In the genomic region with DNA sequence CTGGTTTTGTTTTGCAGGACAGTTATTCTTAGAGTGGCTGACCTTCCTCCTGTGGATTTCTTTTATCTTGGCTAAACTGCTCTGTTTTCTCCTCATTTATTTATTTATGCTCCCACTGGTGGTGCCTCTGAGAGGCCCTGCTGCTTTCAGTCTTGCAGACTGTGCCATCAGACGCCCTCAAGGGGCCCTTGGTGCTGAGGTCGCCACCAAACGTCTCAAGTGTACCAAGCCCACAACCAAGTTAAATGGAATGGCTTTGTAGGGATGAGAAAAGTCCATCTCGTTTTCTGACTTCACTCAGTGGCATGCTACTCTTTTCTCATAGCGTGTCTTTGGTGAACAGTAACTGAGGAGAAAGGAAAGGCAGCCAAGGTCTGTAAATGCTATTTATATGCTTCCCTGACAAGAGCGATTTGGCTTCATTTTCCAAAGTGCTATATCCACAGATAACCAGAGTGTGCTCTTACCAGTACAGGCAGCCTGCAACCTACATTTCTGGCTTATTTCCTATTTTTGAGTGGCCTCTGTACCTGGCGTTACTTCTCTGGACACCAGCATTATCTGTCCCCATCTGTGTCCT, we compare ENCODE assay signal across 24 cellular contexts.
DNase-seq lines count a peak whose midpoint lies in the region; ATAC-seq and TF ChIP-seq lines count a peak whose summit lies in the region.
"Had no signal": no experiment of that assay in that cellular context is flagged by ENCODE, and none has a peak within 500 bp of the region (broad histone marks: within the 10 kb centered on the region; RNA-seq: fewer than 3 reads in every experiment).

No MANE protein-coding gene starts in this region.

- DNase-seq in MG63: peak; percentile 16
- DNase-seq in dorsolateral prefrontal cortex: no peak
- no peak for DNase-seq in upper lobe of right lung
- no peak for DNase-seq in endothelial cell (ENCODE audit: low spot score)
- DNase-seq in NCI-H748 (lab: John Stamatoyannopoulos, UW; ENCODE audit: unreplicated experiment): no peak
- DNase-seq in NCI-H146 treated with DMSO at 0.1 percent for 48 hours (lab: John Stamatoyannopoulos, UW; ENCODE audit: unreplicated experiment): no peak
- DNase-seq: activated CD4-positive, alpha-beta T cell treated with anti-CD3 and anti-CD28 coated beads for 36 hours; activated naive CD4-positive, alpha-beta T cell treated with anti-CD3 and anti-CD28 coated beads, Interleukin-2, amount 50 U/mL, for 16 hours; anterior cingulate cortex; CD4-positive, alpha-beta T cell; DMS 273 treated with DMSO at 0.1 percent for 48 hours; GDM1; kidney glomerular epithelial cell; naive B cell; NCI-H1092 treated with DMSO at 0.1 percent for 48 hours; NCI-H2029; NCI-H345; ovary; SJCRH30 had no signal

- no peaks in the 10 kb centered on the region for H3K36me3 ChIP-seq in MG63
- H3K36me3 ChIP-seq in upper lobe of right lung: no peaks in the 10 kb centered on the region
- H3K36me3 ChIP-seq: ovary, SJCRH30 had no signal

- H3K4me3 ChIP-seq in MG63 (no peak overlapping the region), dorsolateral prefrontal cortex (no peak overlapping the region), upper lobe of right lung (no peak overlapping the region)
- H3K4me3 ChIP-seq: ovary, PC-9, SJCRH30 had no signal

- peak overlapping the region in 2 of 3 experiments; percentile 18 to 69 for H3K4me3 Mint-ChIP-seq in nephron
- H3K4me3 Mint-ChIP-seq in endothelial cell (ENCODE audit: unreplicated experiment): no peak overlapping the region
- H3K4me3 Mint-ChIP-seq: activated CD4-positive, alpha-beta T cell treated with anti-CD3 and anti-CD28 coated beads for 36 hours; activated T-helper 1 cell treated with anti-CD3 and anti-CD28 coated beads, Interleukin-12 subunit alpha, Interleukin-12 subunit beta, Interleukin-2, Interleukin-4 antibody, amounts not matched to agents 30 ng/mL and 10 ng/mL and 1 ng/mL, durations not matched to agents 14 hours and 24 hours and 36 hours; CD4-positive, alpha-beta T cell; naive B cell had no signal

- H3K27ac ChIP-seq in dorsolateral prefrontal cortex: peak overlapping the region in 32 of 59 donors; percentile 16 to 76 (median 51)
- no peak overlapping the region for H3K27ac ChIP-seq in upper lobe of right lung
- H3K27ac ChIP-seq: ovary, PC-9, SJCRH30 had no signal

- H3K4me1 ChIP-seq in upper lobe of right lung: no peaks in the 10 kb centered on the region

- ATAC-seq in upper lobe of right lung (peak; percentile 10), HG03460 (IDR thresholded peaks at IDR 0.05; ENCODE audit: unreplicated experiment) (no peak)
- ATAC-seq: activated CD4-positive, alpha-beta T cell treated with anti-CD3 and anti-CD28 coated beads for 36 hours; sciatic nerve had no signal

- H3K4me1 Mint-ChIP-seq in nephron (peaks cover 54% of the 10 kb centered on the region), endothelial cell (ENCODE audit: unreplicated experiment) (no peaks in the 10 kb centered on the region)
- H3K4me1 Mint-ChIP-seq: activated CD4-positive, alpha-beta T cell treated with anti-CD3 and anti-CD28 coated beads for 36 hours; naive B cell had no signal

- H3K9me3 ChIP-seq in MG63 (no peaks in the 10 kb centered on the region), upper lobe of right lung (no peaks in the 10 kb centered on the region)
- H3K9me3 ChIP-seq: ovary, SJCRH30 had no signal

- H3K9me3 Mint-ChIP-seq in nephron (no peaks in the 10 kb centered on the region), endothelial cell (ENCODE audit: unreplicated experiment) (no peaks in the 10 kb centered on the region)
- H3K9me3 Mint-ChIP-seq: activated T-helper 1 cell treated with anti-CD3 and anti-CD28 coated beads, Interleukin-12 subunit alpha, Interleukin-12 subunit beta, Interleukin-2, Interleukin-4 antibody, amounts not matched to agents 30 ng/mL and 10 ng/mL and 1 ng/mL, durations not matched to agents 14 hours and 24 hours and 36 hours; CD4-positive, alpha-beta T cell; naive B cell had no signal

- H3K36me3 Mint-ChIP-seq in nephron (ENCODE audit: low read depth) (no peaks in the 10 kb centered on the region), endothelial cell (ENCODE audit: low read depth, unreplicated experiment) (no peaks in the 10 kb centered on the region)
- H3K36me3 Mint-ChIP-seq: naive B cell had no signal

- H3K27ac Mint-ChIP-seq in nephron (peak overlapping the region; percentile 70 to 97 (median 88)), endothelial cell (ENCODE audit: unreplicated experiment) (no peak overlapping the region)
- H3K27ac Mint-ChIP-seq: activated CD4-positive, alpha-beta T cell treated with anti-CD3 and anti-CD28 coated beads for 36 hours; activated T-helper 1 cell treated with anti-CD3 and anti-CD28 coated beads, Interleukin-12 subunit alpha, Interleukin-12 subunit beta, Interleukin-2, Interleukin-4 antibody, amounts not matched to agents 30 ng/mL and 10 ng/mL and 1 ng/mL, durations not matched to agents 14 hours and 24 hours and 36 hours; CD4-positive, alpha-beta T cell; naive B cell had no signal

- H3K27me3 ChIP-seq in MG63: no peaks in the 10 kb centered on the region
- no peaks in the 10 kb centered on the region for H3K27me3 ChIP-seq in dorsolateral prefrontal cortex
- no peaks in the 10 kb centered on the region for H3K27me3 ChIP-seq in upper lobe of right lung
- H3K27me3 ChIP-seq: ovary, SJCRH30 had no signal

- intact Hi-C loops in dorsolateral prefrontal cortex (cut with DNase I): no loop called here
- intact Hi-C loops in upper lobe of right lung (cut with DNase I): no loop called here

- TF ChIP-seq CTCF in dorsolateral prefrontal cortex (IDR thresholded peaks at IDR 0.05 in 54 of 56, conservative IDR thresholded peaks at IDR 0.05 in 2 of 56; ENCODE audit: low read depth in 1 of 56, partially characterized antibody in 56 of 56) (no peak), nephron (IDR thresholded peaks at IDR 0.05; ENCODE audit: unreplicated experiment in 3 of 3) (no peak), upper lobe of right lung (IDR thresholded peaks at IDR 0.05) (no peak), endothelial cell (IDR thresholded peaks at IDR 0.05; ENCODE audit: unreplicated experiment) (no peak)

- H3K27me3 Mint-ChIP-seq in nephron (ENCODE audit: low read depth) (no peaks in the 10 kb centered on the region), endothelial cell (ENCODE audit: unreplicated experiment) (no peaks in the 10 kb centered on the region)
